Comparison of ENCODE assay signal across 1 cellular context in genomic region chr9:33515342-33515995, GRCh38. TPM values are rescaled to one million over a fixed set of nuclear protein-coding genes. Genes with fewer than 3 reads are reported as not detected.
"Had no signal": no experiment of that assay in that cellular context is flagged by ENCODE, and none has a peak within 500 bp of the region (broad histone marks: within the 10 kb centered on the region; RNA-seq: fewer than 3 reads in every experiment).

No MANE protein-coding gene starts in this region.

RNA-seq across cellular contexts. Expression of gene ANKRD18B, which starts 8.6 kb away (rescaled TPM):
- total RNA-seq: aorta had no signal
- polyA plus RNA-seq: aorta had no signal
